1 cellular context compared by ENCODE assay signal in the genomic region with DNA sequence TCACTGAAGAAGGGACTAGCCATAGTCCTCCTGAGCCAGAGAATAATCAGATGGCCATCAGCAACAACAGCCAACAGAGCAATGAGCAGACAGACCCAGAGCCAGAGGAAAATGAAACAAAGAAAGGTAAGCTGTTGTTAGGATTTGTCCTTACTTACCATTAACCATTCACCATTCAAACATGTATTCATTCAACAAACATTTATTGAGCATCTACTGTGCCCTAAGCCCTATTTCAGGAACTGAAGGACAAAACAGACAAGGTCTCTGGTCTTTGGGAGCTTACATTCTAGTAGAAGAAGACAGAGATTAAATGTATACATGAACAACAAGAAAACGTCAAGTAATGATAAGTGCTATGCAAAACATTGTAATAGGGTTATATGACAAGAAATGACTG.
TF ChIP-seq lines count a peak whose summit lies in the region.

No MANE protein-coding gene starts in this region.

TF ChIP-seq in HepG2, 621 proteins besides CTCF, POLR2A, EP300 and RAD21:
- TF ChIP-seq ZNF761 (CRISPR knock-in tag; conservative IDR thresholded peaks at IDR 0.05), result no peak
- TF ChIP-seq ZNF3 (CRISPR knock-in tag; IDR thresholded peaks at IDR 0.05), result peak; percentile 85
- no peak for TF ChIP-seq ZNF570 (CRISPR knock-in tag; IDR thresholded peaks at IDR 0.05; ENCODE audit: borderline replicate concordance)
- TF ChIP-seq TOE1 (CRISPR knock-in tag; IDR thresholded peaks at IDR 0.05), result no peak
